8 cellular contexts compared by ENCODE assay signal in genomic region chr3:153138267-153139210, GRCh38. TPM values are rescaled to one million over a fixed set of nuclear protein-coding genes. Genes with fewer than 3 reads are reported as not detected.
DNase-seq lines count a peak whose midpoint lies in the region; ATAC-seq and TF ChIP-seq lines count a peak whose summit lies in the region.

No MANE protein-coding gene starts in this region.

- no peak for TF ChIP-seq POLR2A in esophagus squamous epithelium (IDR thresholded peaks at IDR 0.05)

- peaks cover 21% of the 10 kb centered on the region for H3K4me1 Mint-ChIP-seq in T-helper 2 cell treated with Interferon-gamma antibody and Interleukin-4, amounts not matched to agents 5 μg/mL and 100 μg/mL, for 36 hours (ENCODE audit: low read depth)
- H3K4me1 Mint-ChIP-seq in glutamatergic neuron (ENCODE audit: low read depth, unreplicated experiment): no peaks in the 10 kb centered on the region

- peaks cover 14 to 38% (median 17%) of the 10 kb centered on the region in 3 donors for H3K4me1 ChIP-seq in esophagus squamous epithelium

- H3K4me3 ChIP-seq in AG10803 (ENCODE audit: low read length): no peak overlapping the region
- H3K4me3 ChIP-seq in esophagus squamous epithelium: no peak overlapping the region
- H3K4me3 ChIP-seq in retinal pigment epithelial cell (ENCODE audit: low read length): no peak overlapping the region

- ATAC-seq in GM19043 (IDR thresholded peaks at IDR 0.05; ENCODE audit: low read depth, unreplicated experiment) (peak; percentile 57), HG03196 (IDR thresholded peaks at IDR 0.05; ENCODE audit: unreplicated experiment) (peak; percentile 74)

- H3K9me3 ChIP-seq in esophagus squamous epithelium: no peaks in the 10 kb centered on the region

- H3K4me3 Mint-ChIP-seq in T-helper 2 cell treated with Interferon-gamma antibody and Interleukin-4, amounts not matched to agents 5 μg/mL and 100 μg/mL, for 36 hours: no peak overlapping the region
- H3K4me3 Mint-ChIP-seq in glutamatergic neuron (ENCODE audit: unreplicated experiment): no peak overlapping the region

- 21 to 24% methylated on average over 5 of the region's 5 CpGs for WGBS in esophagus squamous epithelium, 2 donors

- intact Hi-C loops in esophagus squamous epithelium (cut with DNase I): no loop called here

- no peaks in the 10 kb centered on the region for H3K36me3 Mint-ChIP-seq in T-helper 2 cell treated with Interferon-gamma antibody and Interleukin-4, amounts not matched to agents 5 μg/mL and 100 μg/mL, for 36 hours (ENCODE audit: low read depth)
- H3K36me3 Mint-ChIP-seq in glutamatergic neuron (ENCODE audit: unreplicated experiment): no peaks in the 10 kb centered on the region

- no peaks in the 10 kb centered on the region for H3K9me3 Mint-ChIP-seq in T-helper 2 cell treated with Interferon-gamma antibody and Interleukin-4, amounts not matched to agents 5 μg/mL and 100 μg/mL, for 36 hours
- H3K9me3 Mint-ChIP-seq in glutamatergic neuron (ENCODE audit: unreplicated experiment): no peaks in the 10 kb centered on the region

- no peaks in the 10 kb centered on the region for H3K27me3 Mint-ChIP-seq in T-helper 2 cell treated with Interferon-gamma antibody and Interleukin-4, amounts not matched to agents 5 μg/mL and 100 μg/mL, for 36 hours (ENCODE audit: low read depth)
- peaks cover 1% of the 10 kb centered on the region for H3K27me3 Mint-ChIP-seq in glutamatergic neuron (ENCODE audit: unreplicated experiment)

- H3K36me3 ChIP-seq in esophagus squamous epithelium: no peaks in the 10 kb centered on the region

- no peak overlapping the region for H3K27ac Mint-ChIP-seq in T-helper 2 cell treated with Interferon-gamma antibody and Interleukin-4, amounts not matched to agents 5 μg/mL and 100 μg/mL, for 36 hours
- H3K27ac Mint-ChIP-seq in glutamatergic neuron (ENCODE audit: unreplicated experiment): no peak overlapping the region

- H3K27ac ChIP-seq in esophagus squamous epithelium: peak overlapping the region; percentile 89 to 95 (median 92)

- no peak for TF ChIP-seq CTCF in AG10803 (conservative IDR thresholded peaks at IDR 0.05; ENCODE audit: low read length)
- TF ChIP-seq CTCF in esophagus squamous epithelium (IDR thresholded peaks at IDR 0.05): no peak
- no peak for TF ChIP-seq CTCF in retinal pigment epithelial cell (conservative IDR thresholded peaks at IDR 0.05; ENCODE audit: low read depth, low read length)
- TF ChIP-seq CTCF in glutamatergic neuron (IDR thresholded peaks at IDR 0.05; ENCODE audit: partially characterized antibody, unreplicated experiment): no peak

- DNase-seq in AG10803 (ENCODE audit: low read depth): peak; percentile 90
- DNase-seq in T-helper 2 cell treated with Interferon-gamma antibody and Interleukin-4, amounts not matched to agents 5 μg/mL and 100 μg/mL, for 36 hours (ENCODE audit: low spot score): peak; percentile 80
- DNase-seq in esophagus squamous epithelium (lab: John Stamatoyannopoulos, UW): no peak
- peak; percentile 90 for DNase-seq in retinal pigment epithelial cell (ENCODE audit: low read depth)
- no peak for DNase-seq in putamen (ENCODE audit: low spot score)
- DNase-seq in glutamatergic neuron: no peak

- H3K27me3 ChIP-seq in esophagus squamous epithelium: no peaks in the 10 kb centered on the region

RNA-seq across cellular contexts. Expression of gene RAP2B, which starts 23.5 kb away (rescaled TPM):
- total RNA-seq in esophagus squamous epithelium: 10 to 100 TPM; 20.1 to 39.5 (median 29.7) TPM
- total RNA-seq in glutamatergic neuron (ENCODE audit: unreplicated experiment): 24.5 TPM

Comparison
In these comparisons a context has a peak if more than half of its experiments do, and no peak if none do; other contexts are left out.
1. DNase-seq: peak in AG10803 (single experiment), T-helper 2 cell treated with Interferon-gamma antibody and Interleukin-4, amounts not matched to agents 5 μg/mL and 100 μg/mL, for 36 hours (single experiment) and retinal pigment epithelial cell (single experiment); none in esophagus squamous epithelium (single experiment), putamen (single experiment) and glutamatergic neuron (single experiment).